Comparison of ENCODE assay signal across 19 cellular contexts in genomic region chr12:47238665-47239064, GRCh38.
DNase-seq lines count a peak whose midpoint lies in the region; ATAC-seq and TF ChIP-seq lines count a peak whose summit lies in the region.
"Had no signal": no experiment of that assay in that cellular context is flagged by ENCODE, and none has a peak within 500 bp of the region (broad histone marks: within the 10 kb centered on the region; RNA-seq: fewer than 3 reads in every experiment).

No MANE protein-coding gene starts in this region.

- no peaks in the 10 kb centered on the region for H3K27me3 Mint-ChIP-seq in T-helper 1 cell treated with Interleukin-12 subunit alpha and Interleukin-12 subunit beta and Interleukin-4 antibody, amounts not matched to agents 30 μg/mL and 1 μg/mL, for 36 hours (ENCODE audit: low read depth)
- H3K27me3 Mint-ChIP-seq in natural killer cell (ENCODE audit: low read depth in 2 of 2) = no peaks in the 10 kb centered on the region

- intact Hi-C loops in natural killer cell (cut with micrococcal nuclease) = no loop called here

- H3K4me3 Mint-ChIP-seq in T-helper 1 cell treated with Interleukin-12 subunit alpha and Interleukin-12 subunit beta and Interleukin-4 antibody, amounts not matched to agents 30 μg/mL and 1 μg/mL, for 36 hours = no peak overlapping the region
- H3K4me3 Mint-ChIP-seq in natural killer cell = no peak overlapping the region

- DNase-seq in T-helper 1 cell (no peak), NCI-H226 (peak; percentile 42), choroid plexus epithelial cell (ENCODE audit: low read depth) (peak; percentile 44), natural killer cell (no peak), kidney tubule cell (ENCODE audit: low spot score) (no peak)
- DNase-seq: 8988T; activated CD4-positive, CD25-positive, alpha-beta regulatory T cell; activated gamma-delta T cell; dermis blood vessel endothelial cell; DMS53; GOT3; NCI-H1436; NCI-H526; SJCRH30; substantia nigra had no signal

- H3K4me1 Mint-ChIP-seq in T-helper 1 cell treated with Interleukin-12 subunit alpha and Interleukin-12 subunit beta and Interleukin-4 antibody, amounts not matched to agents 30 μg/mL and 1 μg/mL, for 36 hours (ENCODE audit: low read depth) = peaks cover 34% of the 10 kb centered on the region
- peaks cover 26 to 32% of the 10 kb centered on the region in 2 donors for H3K4me1 Mint-ChIP-seq in natural killer cell

- peaks cover 41% of the 10 kb centered on the region for H3K36me3 Mint-ChIP-seq in T-helper 1 cell treated with Interleukin-12 subunit alpha and Interleukin-12 subunit beta and Interleukin-4 antibody, amounts not matched to agents 30 μg/mL and 1 μg/mL, for 36 hours (ENCODE audit: low read depth)
- H3K36me3 Mint-ChIP-seq in natural killer cell = peaks cover 9% of the 10 kb centered on the region

- H3K9me3 Mint-ChIP-seq in T-helper 1 cell treated with Interleukin-12 subunit alpha and Interleukin-12 subunit beta and Interleukin-4 antibody, amounts not matched to agents 30 μg/mL and 1 μg/mL, for 36 hours = no peaks in the 10 kb centered on the region
- no peaks in the 10 kb centered on the region for H3K9me3 Mint-ChIP-seq in natural killer cell

- H3K4me3 ChIP-seq in choroid plexus epithelial cell (ENCODE audit: low read depth, low read length) = no peak overlapping the region
- H3K4me3 ChIP-seq: prostate gland, SJCRH30 had no signal

- peak overlapping the region; percentile 23 for H3K27ac Mint-ChIP-seq in T-helper 1 cell treated with Interleukin-12 subunit alpha and Interleukin-12 subunit beta and Interleukin-4 antibody, amounts not matched to agents 30 μg/mL and 1 μg/mL, for 36 hours
- H3K27ac Mint-ChIP-seq in natural killer cell = peak overlapping the region; percentile 35 to 72

- ATAC-seq in natural killer cell (peak in 2 of 3 donors; percentile 37 to 44), GM21390 (IDR thresholded peaks at IDR 0.05; ENCODE audit: unreplicated experiment) (no peak), HG02970 (IDR thresholded peaks at IDR 0.05; ENCODE audit: low FRiP score, unreplicated experiment) (no peak)

- TF ChIP-seq CTCF in choroid plexus epithelial cell (conservative IDR thresholded peaks at IDR 0.05; ENCODE audit: low read depth, low read length) (no peak), natural killer cell (IDR thresholded peaks at IDR 0.05) (no peak)

Comparison
In these comparisons a context has a peak if more than half of its experiments do, and no peak if none do; other contexts are left out.
1. DNase-seq: peak in NCI-H226 (single experiment) and choroid plexus epithelial cell (single experiment); none in T-helper 1 cell (0 of 5), natural killer cell (single experiment) and kidney tubule cell (single experiment).
2. ATAC-seq: peak in natural killer cell (2 of 3); none in GM21390 (single experiment) and HG02970 (single experiment).